14 cellular contexts compared by ENCODE assay signal in the genomic region with DNA sequence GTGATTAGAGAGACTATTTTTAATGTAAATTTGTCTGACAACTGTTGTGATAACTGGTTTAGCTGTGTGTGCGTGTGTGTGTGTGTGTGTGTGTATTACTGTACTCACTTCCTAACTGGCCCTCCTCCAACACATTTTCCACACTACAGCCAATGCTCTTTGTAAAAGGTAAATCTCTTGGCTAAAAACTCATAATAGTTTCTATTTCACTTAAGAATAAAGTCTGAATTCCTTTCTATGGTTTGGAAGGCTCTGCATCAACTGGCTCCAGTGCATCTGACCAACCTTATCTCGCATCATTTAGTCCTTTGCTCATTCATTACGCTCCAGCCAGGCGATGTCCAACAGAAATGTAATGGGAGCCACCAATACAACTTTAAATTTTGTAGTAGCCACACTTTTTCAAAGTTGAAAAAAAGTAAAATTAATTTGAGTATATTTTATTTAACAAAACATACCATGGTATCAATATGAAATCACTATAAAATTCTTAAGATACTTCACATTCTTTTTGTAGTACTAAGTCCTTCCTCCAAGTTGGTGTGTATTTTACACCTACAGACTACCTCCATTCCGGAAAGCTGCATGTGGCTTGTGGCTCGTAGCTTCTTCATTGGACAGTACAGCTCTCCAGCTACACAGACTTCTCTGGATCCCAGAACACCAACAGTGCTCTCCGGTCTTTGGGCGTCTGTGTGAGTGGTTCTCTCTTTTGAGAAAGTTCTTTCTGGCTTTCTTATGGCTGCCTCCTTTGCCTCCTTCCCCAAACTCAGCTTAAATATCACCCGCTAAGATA.
DNase-seq lines count a peak whose midpoint lies in the region; ATAC-seq and TF ChIP-seq lines count a peak whose summit lies in the region.
"Had no signal": no experiment of that assay in that cellular context is flagged by ENCODE, and none has a peak within 500 bp of the region (broad histone marks: within the 10 kb centered on the region; RNA-seq: fewer than 3 reads in every experiment).

No MANE protein-coding gene starts in this region.

- no peaks in the 10 kb centered on the region for H3K9me3 Mint-ChIP-seq in WTC11

- DNase-seq in SK-N-SH (no peak), WTC11 (ENCODE audit: low spot score) (no peak), fibroblast of pulmonary artery (ENCODE audit: low read depth) (peak; percentile 82), pulmonary artery endothelial cell (ENCODE audit: low read depth, low spot score) (peak; percentile 41), NCI-H1694 treated with DMSO at 0.1 percent for 48 hours (lab: John Stamatoyannopoulos, UW) (no peak)
- DNase-seq: Kasumi-1, lower lobe of right lung, NCI-H345, SHP77 treated with DMSO at 0.1 percent for 48 hours had no signal

- H3K79me2 ChIP-seq in SK-N-SH (ENCODE audit: insufficient read depth) = no peaks in the 10 kb centered on the region
- H3K79me2 ChIP-seq: parathyroid adenoma had no signal

- H3K4me2 ChIP-seq in SK-N-SH = peak overlapping the region; percentile 40; the same call in 1 of the 2 replicates

- H3K27ac ChIP-seq in SK-N-SH (ENCODE audit: low read depth in 2 of 2, low read length in 1 of 2) = no peak overlapping the region
- H3K27ac ChIP-seq: lower lobe of right lung, parathyroid adenoma had no signal

- TF ChIP-seq RAD21 in SK-N-SH (IDR thresholded peaks at IDR 0.05; ENCODE audit: low read length) = no peak

- no peak overlapping the region for H2AFZ ChIP-seq in SK-N-SH (ENCODE audit: low read depth)
- H2AFZ ChIP-seq: parathyroid adenoma had no signal

- 0 out of 4 replicates have a peak, but pooled peaks cover 0 to 3% of the 10 kb centered on the region in 2 experiments for H3K4me1 ChIP-seq in SK-N-SH (ENCODE audit: control insufficient read depth in 1 of 2, insufficient read depth in 2 of 2, low read depth in 1 of 2, low read length in 1 of 2)
- H3K4me1 ChIP-seq: parathyroid adenoma had no signal

- H3K9me2 ChIP-seq in SK-N-SH = no peaks in the 10 kb centered on the region

- no peak overlapping the region for H3K9ac ChIP-seq in SK-N-SH
- H3K9ac ChIP-seq: parathyroid adenoma had no signal

- no peaks in the 10 kb centered on the region for H3K27me3 ChIP-seq in SK-N-SH (ENCODE audit: insufficient read depth)

- H3K4me3 Mint-ChIP-seq in WTC11 = no peak overlapping the region
- H3K4me3 Mint-ChIP-seq: activated naive CD8-positive, alpha-beta T cell had no signal

- TF ChIP-seq EP300 in SK-N-SH (IDR thresholded peaks at IDR 0.05; ENCODE audit: borderline replicate concordance in 1 of 2, low read depth in 1 of 2, low read length in 1 of 2) = no peak

- peak overlapping the region; percentile 13; the same call in 1 of the 2 replicates for H3K27ac Mint-ChIP-seq in WTC11
- H3K27ac Mint-ChIP-seq: activated naive CD8-positive, alpha-beta T cell had no signal

- no peak for TF ChIP-seq CTCF in SK-N-SH (IDR thresholded peaks at IDR 0.05)
- no peak for TF ChIP-seq CTCF in WTC11 (IDR thresholded peaks at IDR 0.05)
- no peak for TF ChIP-seq CTCF in fibroblast of pulmonary artery (IDR thresholded peaks at IDR 0.05; ENCODE audit: low read length, missing control alignments)

- ATAC-seq in SK-N-SH treated with all-trans-retinoic acid at 6 μM for 48 hours (no peak), WTC11 (no peak), HG03354 (IDR thresholded peaks at IDR 0.05; ENCODE audit: poor library complexity, severe bottlenecking, unreplicated experiment) (no peak), HG03025 (IDR thresholded peaks at IDR 0.05; ENCODE audit: low FRiP score, unreplicated experiment) (no peak)
- ATAC-seq: lower lobe of right lung had no signal

- 5% methylated on average over 9 of the region's 9 CpGs for WGBS in SK-N-SH (ENCODE audit: low lambda C conversion rate)

- H3K4me3 ChIP-seq in SK-N-SH (ENCODE audit: low read depth in 2 of 2, low read length in 1 of 2) (peak overlapping the region in 1 of 2 experiments; percentile 13; a peak in 1 of 4 replicates), fibroblast of pulmonary artery (replicated peaks; ENCODE audit: low read depth, low read length) (no peak overlapping the region)
- H3K4me3 ChIP-seq: lower lobe of right lung had no signal

- peaks cover 19% of the 10 kb centered on the region for H3K4me1 Mint-ChIP-seq in WTC11

- POLR2A ChIA-PET in SK-N-SH (lab: Yijun Ruan, JAX) = no interaction called here
- POLR2A ChIA-PET in WTC11 (lab: Charles Lee) = no interaction called here

- H3K27me3 Mint-ChIP-seq in WTC11 (ENCODE audit: low read depth) = no peaks in the 10 kb centered on the region; the same call in 1 of the 2 replicates
- H3K27me3 Mint-ChIP-seq: activated naive CD8-positive, alpha-beta T cell had no signal

- H3K9me3 ChIP-seq in SK-N-SH = no peaks in the 10 kb centered on the region
- H3K9me3 ChIP-seq: lower lobe of right lung had no signal

- H3K36me3 ChIP-seq in SK-N-SH (replicated peaks in 1 of 2; ENCODE audit: control insufficient read depth in 1 of 2, insufficient read depth in 2 of 2, low read length in 1 of 2) = no peaks in the 10 kb centered on the region
- H3K36me3 ChIP-seq: lower lobe of right lung had no signal

- H4K20me1 ChIP-seq in SK-N-SH (ENCODE audit: insufficient read depth) = no peaks in the 10 kb centered on the region

- H3K36me3 Mint-ChIP-seq in WTC11 = no peaks in the 10 kb centered on the region

- CTCF ChIA-PET in SK-N-SH (lab: Yijun Ruan, JAX) (interaction anchor here (0.9 kb wide), 1 partner anchor 9 kb away, joined by 3 read pairs; no protein-coding TSS in a partner anchor), WTC11 (lab: Charles Lee) (no interaction called here)

- peaks cover 5% of the 10 kb centered on the region for H3F3A ChIP-seq in SK-N-SH (replicated peaks; ENCODE audit: insufficient read depth)

TF ChIP-seq in SK-N-SH, 30 proteins besides CTCF, POLR2A, EP300 and RAD21:
- TF ChIP-seq RFX5 (IDR thresholded peaks at IDR 0.05; ENCODE audit: low read length) (no peak), SIN3A (IDR thresholded peaks at IDR 0.05; ENCODE audit: borderline replicate concordance, low read depth, low read length) (no peak), TAF1 (IDR thresholded peaks at IDR 0.05; ENCODE audit: borderline replicate concordance, low read depth, low read length) (no peak), CHD2 (IDR thresholded peaks at IDR 0.05; ENCODE audit: low read length, partially characterized antibody) (no peak)

TF ChIP-seq in SK-N-SH treated with all-trans-retinoic acid at 6 μM for 48 hours, 23 proteins besides CTCF, POLR2A, EP300 and RAD21:
- TF ChIP-seq, protein P1, sequence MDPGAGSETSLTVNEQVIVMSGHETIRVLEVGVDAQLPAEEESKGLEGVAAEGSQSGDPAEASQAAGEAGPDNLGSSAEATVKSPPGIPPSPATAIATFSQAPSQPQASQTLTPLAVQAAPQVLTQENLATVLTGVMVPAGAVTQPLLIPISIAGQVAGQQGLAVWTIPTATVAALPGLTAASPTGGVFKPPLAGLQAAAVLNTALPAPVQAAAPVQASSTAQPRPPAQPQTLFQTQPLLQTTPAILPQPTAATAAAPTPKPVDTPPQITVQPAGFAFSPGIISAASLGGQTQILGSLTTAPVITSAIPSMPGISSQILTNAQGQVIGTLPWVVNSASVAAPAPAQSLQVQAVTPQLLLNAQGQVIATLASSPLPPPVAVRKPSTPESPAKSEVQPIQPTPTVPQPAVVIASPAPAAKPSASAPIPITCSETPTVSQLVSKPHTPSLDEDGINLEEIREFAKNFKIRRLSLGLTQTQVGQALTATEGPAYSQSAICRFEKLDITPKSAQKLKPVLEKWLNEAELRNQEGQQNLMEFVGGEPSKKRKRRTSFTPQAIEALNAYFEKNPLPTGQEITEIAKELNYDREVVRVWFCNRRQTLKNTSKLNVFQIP (CRISPR knock-in tag; IDR thresholded peaks at IDR 0.05; ENCODE audit: borderline replicate concordance, low read depth) = no peak
- TF ChIP-seq RARB (CRISPR knock-in tag; IDR thresholded peaks at IDR 0.05) (no peak), BACH2 (CRISPR knock-in tag; IDR thresholded peaks at IDR 0.05; ENCODE audit: borderline replicate concordance) (no peak), GLIS3 (CRISPR knock-in tag; IDR thresholded peaks at IDR 0.05) (no peak), ZC3H10 (CRISPR knock-in tag; IDR thresholded peaks at IDR 0.05) (no peak)

TF ChIP-seq in WTC11, 78 proteins besides CTCF, POLR2A, EP300 and RAD21 (continues in another document):
- TF ChIP-seq, protein P2, sequence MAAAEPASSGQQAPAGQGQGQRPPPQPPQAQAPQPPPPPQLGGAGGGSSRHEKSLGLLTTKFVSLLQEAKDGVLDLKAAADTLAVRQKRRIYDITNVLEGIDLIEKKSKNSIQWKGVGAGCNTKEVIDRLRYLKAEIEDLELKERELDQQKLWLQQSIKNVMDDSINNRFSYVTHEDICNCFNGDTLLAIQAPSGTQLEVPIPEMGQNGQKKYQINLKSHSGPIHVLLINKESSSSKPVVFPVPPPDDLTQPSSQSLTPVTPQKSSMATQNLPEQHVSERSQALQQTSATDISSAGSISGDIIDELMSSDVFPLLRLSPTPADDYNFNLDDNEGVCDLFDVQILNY (CRISPR knock-in tag; IDR thresholded peaks at IDR 0.05) = no peak
- TF ChIP-seq, protein P3, sequence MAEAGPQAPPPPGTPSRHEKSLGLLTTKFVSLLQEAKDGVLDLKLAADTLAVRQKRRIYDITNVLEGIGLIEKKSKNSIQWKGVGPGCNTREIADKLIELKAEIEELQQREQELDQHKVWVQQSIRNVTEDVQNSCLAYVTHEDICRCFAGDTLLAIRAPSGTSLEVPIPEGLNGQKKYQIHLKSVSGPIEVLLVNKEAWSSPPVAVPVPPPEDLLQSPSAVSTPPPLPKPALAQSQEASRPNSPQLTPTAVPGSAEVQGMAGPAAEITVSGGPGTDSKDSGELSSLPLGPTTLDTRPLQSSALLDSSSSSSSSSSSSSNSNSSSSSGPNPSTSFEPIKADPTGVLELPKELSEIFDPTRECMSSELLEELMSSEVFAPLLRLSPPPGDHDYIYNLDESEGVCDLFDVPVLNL (CRISPR knock-in tag; IDR thresholded peaks at IDR 0.05; ENCODE audit: borderline replicate concordance, low read depth) = no peak
- TF ChIP-seq TP53 (CRISPR knock-in tag; IDR thresholded peaks at IDR 0.05) (no peak), SMAD3 (CRISPR knock-in tag; IDR thresholded peaks at IDR 0.05; ENCODE audit: borderline replicate concordance) (no peak)

Comparison
In these comparisons a context has a peak if more than half of its experiments do, and no peak if none do; other contexts are left out.
1. DNase-seq: peak in fibroblast of pulmonary artery (single experiment) and pulmonary artery endothelial cell (single experiment); none in SK-N-SH (single experiment), WTC11 (single experiment) and NCI-H1694 treated with DMSO at 0.1 percent for 48 hours (single experiment).